Comparison of ENCODE assay signal across 8 cellular contexts in genomic region chr2:31170071-31170698, GRCh38. TPM values are rescaled to one million over a fixed set of nuclear protein-coding genes. Genes with fewer than 3 reads are reported as not detected.
DNase-seq lines count a peak whose midpoint lies in the region; ATAC-seq and TF ChIP-seq lines count a peak whose summit lies in the region.

No MANE protein-coding gene starts in this region.

- H3K36me3 Mint-ChIP-seq in brain: no peaks in the 10 kb centered on the region

- no peak overlapping the region for H3K4me3 Mint-ChIP-seq in brain

- H3K27ac ChIP-seq in iPS DF 6.9 (ENCODE audit: low read length): no peak overlapping the region

- H3K4me1 ChIP-seq in HAP-1 (no peaks in the 10 kb centered on the region), iPS DF 6.9 (ENCODE audit: control insufficient read depth, insufficient read depth, low read length) (no peaks in the 10 kb centered on the region)

- no peak overlapping the region for H3K4me3 ChIP-seq in HAP-1
- H3K4me3 ChIP-seq in iPS DF 6.9 (ENCODE audit: low read length): no peak overlapping the region

- no peaks in the 10 kb centered on the region for H3K36me3 ChIP-seq in HAP-1 (replicated peaks)
- no peaks in the 10 kb centered on the region for H3K36me3 ChIP-seq in iPS DF 6.9 (ENCODE audit: control insufficient read depth, insufficient read depth, low read length)

- H3K27me3 ChIP-seq in HAP-1 (ENCODE audit: low read depth) (no peaks in the 10 kb centered on the region), iPS DF 6.9 (ENCODE audit: control insufficient read depth, insufficient read depth, low read length) (no peaks in the 10 kb centered on the region)

- WGBS in iPS DF 6.9 (ENCODE audit: insufficient coverage, insufficient read length): no CpG with 5 or more reads among the region's 4 CpGs

- no peak for ATAC-seq in HG03460 (IDR thresholded peaks at IDR 0.05; ENCODE audit: unreplicated experiment)

- no peaks in the 10 kb centered on the region for H3K9me3 ChIP-seq in HAP-1
- no peaks in the 10 kb centered on the region for H3K9me3 ChIP-seq in iPS DF 6.9 (ENCODE audit: control insufficient read depth, insufficient read depth, low read length)

- in situ Hi-C loops in HAP-1 (cut with MboI; ENCODE audit: low sequenced_read_pairs): loop anchor here (5.0 to 25.0 kb wide), 2 partner anchors 453 to 1008 kb away; no protein-coding TSS in a partner anchor

- peaks cover 16% of the 10 kb centered on the region for H3K27me3 Mint-ChIP-seq in brain

- H3K4me1 Mint-ChIP-seq in brain: peaks cover 6% of the 10 kb centered on the region

- no peaks in the 10 kb centered on the region for H3K9me3 Mint-ChIP-seq in brain

- H3K27ac Mint-ChIP-seq in brain: no peak overlapping the region

- TF ChIP-seq CTCF in brain (conservative IDR thresholded peaks at IDR 0.05): peak; percentile 93 to 98

- DNase-seq in Daoy (ENCODE audit: low read depth) (peak; percentile 76), HAP-1 (ENCODE audit: low spot score in 2 of 2) (peak; percentile 28 to 66), NCI-H1092 (lab: John Stamatoyannopoulos, UW) (peak; percentile 22), T-helper 2 cell (peak in 3 of 5 experiments; percentile 7 to 62 (median 11)), iPS DF 6.9 (ENCODE audit: low read depth, low spot score) (peak; percentile 52), smooth muscle cell of the brain vasculature (ENCODE audit: low read depth, low spot score) (peak; percentile 32)

RNA-seq across cellular contexts. Expression of gene GALNT14, which starts 31.9 kb away (rescaled TPM):
- 22.3 and 32.3 TPM in 2 replicates for total RNA-seq in Daoy (2014; rRNA removed; shearing (Covaris generic))
- polyA plus RNA-seq in brain (ENCODE audit: insufficient read depth, low read depth, low replicate concordance): 2.5 TPM

RNA-seq across cellular contexts. Expression of gene CAPN14, which starts 47.1 kb away (rescaled TPM):
- 0.11 TPM in 1 of 2 replicates, not detected in the other for total RNA-seq in Daoy (2014; rRNA removed; shearing (Covaris generic))
- not detected for polyA plus RNA-seq in brain (ENCODE audit: insufficient read depth, low read depth, low replicate concordance)

Comparison
In these comparisons a context has a peak if more than half of its experiments do, and no peak if none do; other contexts are left out.
1. DNase-seq: peak in every context shown above with its lines; median percentile 76 in Daoy; 52 in iPS DF 6.9; 47 in HAP-1; 32 in smooth muscle cell of the brain vasculature; 22 in NCI-H1092; 11 in T-helper 2 cell.